In the genomic region with DNA sequence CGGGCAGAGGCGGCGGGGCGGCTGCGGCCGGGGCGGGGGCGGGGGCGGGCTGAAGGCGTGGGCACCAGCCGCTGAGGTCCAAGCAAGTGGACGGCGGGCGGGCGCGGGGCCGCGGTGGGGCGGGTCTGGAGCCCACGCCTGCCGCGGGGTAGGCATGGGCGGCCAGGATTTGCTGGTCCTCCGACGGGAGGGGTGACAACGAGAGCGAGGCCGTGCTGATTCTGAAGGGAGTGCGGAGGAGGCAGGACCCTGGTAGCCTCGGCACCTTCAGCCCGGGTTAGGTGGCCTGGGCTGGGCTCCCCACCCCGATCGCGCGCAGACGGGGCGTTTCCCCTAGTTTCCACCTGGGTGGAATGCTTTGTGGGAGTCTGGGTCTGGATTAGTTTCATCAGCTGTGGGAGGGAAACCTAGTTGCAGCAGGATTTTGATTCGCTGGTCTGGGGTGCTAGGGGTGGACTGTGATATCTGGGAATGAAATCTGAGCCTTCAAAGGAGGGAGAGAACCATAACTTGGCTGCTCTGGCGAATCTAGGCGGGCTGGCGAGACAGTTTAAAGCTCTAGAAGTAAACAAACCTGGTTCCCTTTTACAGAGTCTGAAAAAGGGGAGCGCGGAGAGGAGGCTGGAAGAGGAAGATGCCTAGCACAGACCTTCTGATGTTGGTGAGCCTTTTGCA, we compare ENCODE assay signal across 8 cellular contexts. TPM values are rescaled to one million over a fixed set of nuclear protein-coding genes. Genes with fewer than 3 reads are reported as not detected.
DNase-seq lines count a peak whose midpoint lies in the region; ATAC-seq, FAIRE-seq and TF ChIP-seq lines count a peak whose summit lies in the region.

No MANE protein-coding gene starts in this region.

- H3K9me3 Mint-ChIP-seq in effector memory CD8-positive, alpha-beta T cell: no peaks in the 10 kb centered on the region

- peak; percentile 60 for FAIRE-seq in GM18507 (lab: Jason Lieb, UNC)

- no peaks in the 10 kb centered on the region for H3K27me3 Mint-ChIP-seq in effector memory CD8-positive, alpha-beta T cell

- H3K4me3 Mint-ChIP-seq in effector memory CD8-positive, alpha-beta T cell: peak overlapping the region; percentile 87 to 93

- H3K4me1 Mint-ChIP-seq in effector memory CD8-positive, alpha-beta T cell (ENCODE audit: low read depth in 2 of 2): peaks cover 30 to 37% of the 10 kb centered on the region in 2 donors

- POLR2A ChIA-PET in AG04449 (lab: Yijun Ruan, JAX): interaction anchor here (1.0 to 1.7 kb wide), 4 partner anchors 11 to 264 kb away, joined by 3 to 8 read pairs (median 4); no protein-coding TSS in a partner anchor

- peak; percentile 49 for ATAC-seq in HG03066 (IDR thresholded peaks at IDR 0.05; ENCODE audit: low read depth, unreplicated experiment)
- ATAC-seq in effector memory CD8-positive, alpha-beta T cell (replicated peaks): peak; percentile 53

- TF ChIP-seq CTCF in AG04449 (IDR thresholded peaks at IDR 0.05; ENCODE audit: insufficient read depth, low read length, missing control alignments): no peak

- CTCF ChIA-PET in AG04449 (lab: Yijun Ruan, JAX): interaction anchor here (0.7 to 10.2 kb wide), 21 partner anchors 10 to 392 kb away, joined by 3 to 81 read pairs (median 4); no protein-coding TSS in a partner anchor

- peak overlapping the region; percentile 91 for H3K4me3 ChIP-seq in AG04449 (ENCODE audit: low read depth, low read length)

- peaks cover 12% of the 10 kb centered on the region for H3K36me3 Mint-ChIP-seq in effector memory CD8-positive, alpha-beta T cell (ENCODE audit: insufficient read depth)

- DNase-seq in AG04449 (ENCODE audit: low read depth, low spot score) (peak; percentile 54), GM18507 (ENCODE audit: extremely low spot score, insufficient read length, low read depth) (peak; percentile 23), NCI-H526 (lab: John Stamatoyannopoulos, UW) (peak; percentile 74 to 82), lung microvascular endothelial cell (ENCODE audit: low read depth in 2 of 2) (peak; percentile 77 to 86)
- peak; percentile 4 to 5 for DNase-seq in activated CD8-positive, alpha-beta memory T cell treated with anti-CD3 and anti-CD28 coated beads for 4 hours (ENCODE audit: low read depth in 2 of 2)
- peak; percentile 17 to 20 (median 18) for DNase-seq in effector memory CD8-positive, alpha-beta T cell
- peak; percentile 23 for DNase-seq in stimulated activated CD8-positive, alpha-beta memory T cell treated with anti-CD3 and anti-CD28 coated beads, Interleukin-12 subunit alpha, Interleukin-12 subunit beta, amount 100 ng/mL, for 4 hours (ENCODE audit: low read depth)

- H3K27ac Mint-ChIP-seq in effector memory CD8-positive, alpha-beta T cell: peak overlapping the region; percentile 88 to 93

RNA-seq across cellular contexts. Expression of a gene that starts 0.6 kb away (rescaled TPM):
- 8.1 and 16.5 TPM in 2 replicates for total RNA-seq in lung microvascular endothelial cell

RNA-seq across cellular contexts. Expression of a gene that starts 31.2 kb away (rescaled TPM):
- total RNA-seq in lung microvascular endothelial cell: not detected in 2 replicates

Comparison
In these comparisons a context has a peak if more than half of its experiments do, and no peak if none do; other contexts are left out.
1. Peak in every context shown above with its lines: DNase-seq, ATAC-seq and H3K4me3 ChIP-seq.
2. DNase-seq: peak in every context shown above with its lines; median percentile 82 in lung microvascular endothelial cell; 78 in NCI-H526; 54 in AG04449; 23 in GM18507; 23 in stimulated activated CD8-positive, alpha-beta memory T cell treated with anti-CD3 and anti-CD28 coated beads, Interleukin-12 subunit alpha, Interleukin-12 subunit beta, amount 100 ng/mL, for 4 hours; 18 in effector memory CD8-positive, alpha-beta T cell; 4 in activated CD8-positive, alpha-beta memory T cell treated with anti-CD3 and anti-CD28 coated beads for 4 hours.